Comparison of ENCODE assay signal across 21 cellular contexts in the genomic region with DNA sequence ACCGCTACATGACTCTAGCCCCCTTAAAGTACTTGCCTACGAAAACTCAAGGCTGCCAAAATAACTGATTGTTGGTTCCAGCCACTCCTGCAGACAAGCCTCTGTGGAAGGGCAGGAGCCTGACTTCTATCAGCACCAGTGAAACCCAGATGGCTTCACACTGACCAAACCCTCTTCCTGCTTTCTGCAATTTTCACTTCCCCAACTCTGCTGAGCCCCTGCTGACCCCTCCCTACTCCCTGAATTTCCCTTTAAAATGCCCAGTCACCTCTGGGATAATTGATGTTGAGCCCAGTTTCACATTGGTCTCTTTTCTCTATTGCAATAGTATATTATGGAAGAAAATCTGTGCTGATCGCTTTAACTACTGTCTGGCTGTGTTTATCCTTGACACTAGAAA.
DNase-seq lines count a peak whose midpoint lies in the region; ATAC-seq and TF ChIP-seq lines count a peak whose summit lies in the region.
"Had no signal": no experiment of that assay in that cellular context is flagged by ENCODE, and none has a peak within 500 bp of the region (broad histone marks: within the 10 kb centered on the region; RNA-seq: fewer than 3 reads in every experiment).

No MANE protein-coding gene starts in this region.

- ATAC-seq in GM19324 (IDR thresholded peaks at IDR 0.05; ENCODE audit: low FRiP score, unreplicated experiment): peak; percentile 27
- ATAC-seq: activated T-helper 17 cell treated with anti-CD3 and anti-CD28 coated beads, Interleukin-2, amount 50 U/mL, for 72 hours; mucosa of descending colon had no signal

- peaks cover 0 to 6% (median 4%) of the 10 kb centered on the region in 3 donors for H3K27me3 Mint-ChIP-seq in immature natural killer cell (ENCODE audit: low read depth in 3 of 3)
- H3K27me3 Mint-ChIP-seq: activated T-helper 17 cell treated with anti-CD3 and anti-CD28 coated beads, Interleukin-2, amount 50 U/mL, for 72 hours; stimulated activated naive B cell treated with anti-CD40 and anti-IgM and Interleukin-4, amounts not matched to agents 10 μg/mL and 1 μg/mL and 100 μg/mL, for 72 hours had no signal

- H3K36me3 ChIP-seq in BLaER1 treated with 17β-estradiol and CSF1 and Interleukin-3, amounts not matched to agents 10 nM and 100 nM: peaks cover 0 to 20% (median 0%) of the 10 kb centered on the region in 11 experiments; a peak in 8 of 22 replicates
- H3K36me3 ChIP-seq in hepatocyte (replicated peaks; ENCODE audit: insufficient read depth, low read depth): no peaks in the 10 kb centered on the region
- H3K36me3 ChIP-seq: right atrium auricular region, tibial artery had no signal

- H3K4me2 ChIP-seq in BLaER1 treated with 17β-estradiol and CSF1 and Interleukin-3, amounts not matched to agents 10 nM and 100 nM: peak overlapping the region; percentile 90 to 98 (median 94)
- no peak overlapping the region for H3K4me2 ChIP-seq in hepatocyte

- peak overlapping the region; percentile 51 to 92 (median 91) for H3K27ac Mint-ChIP-seq in immature natural killer cell
- H3K27ac Mint-ChIP-seq: activated T-helper 17 cell treated with anti-CD3 and anti-CD28 coated beads, Interleukin-2, amount 50 U/mL, for 72 hours; stimulated activated naive B cell treated with anti-CD40 and anti-IgM and Interleukin-4, amounts not matched to agents 10 μg/mL and 1 μg/mL and 100 μg/mL, for 72 hours; T-helper 1 cell treated with Interleukin-12 subunit alpha and Interleukin-12 subunit beta and Interleukin-4 antibody, amounts not matched to agents 30 μg/mL and 1 μg/mL, for 36 hours had no signal

- H3K9me3 Mint-ChIP-seq in immature natural killer cell: no peaks in the 10 kb centered on the region
- H3K9me3 Mint-ChIP-seq: activated T-helper 17 cell treated with anti-CD3 and anti-CD28 coated beads, Interleukin-2, amount 50 U/mL, for 72 hours; stimulated activated naive B cell treated with anti-CD40 and anti-IgM and Interleukin-4, amounts not matched to agents 10 μg/mL and 1 μg/mL and 100 μg/mL, for 72 hours; T-helper 1 cell treated with Interleukin-12 subunit alpha and Interleukin-12 subunit beta and Interleukin-4 antibody, amounts not matched to agents 30 μg/mL and 1 μg/mL, for 36 hours had no signal

- peak overlapping the region in 7 of 10 experiments; percentile 0 to 34 (median 30); a peak in 10 of 20 replicates for H3K4me3 ChIP-seq in BLaER1 treated with 17β-estradiol and CSF1 and Interleukin-3, amounts not matched to agents 10 nM and 100 nM
- no peak overlapping the region for H3K4me3 ChIP-seq in hepatocyte
- H3K4me3 ChIP-seq: dorsolateral prefrontal cortex, mucosa of descending colon, right atrium auricular region, tibial artery had no signal

- H3K9ac ChIP-seq in BLaER1 treated with 17β-estradiol and CSF1 and Interleukin-3, amounts not matched to agents 10 nM and 100 nM: peak overlapping the region in 9 of 11 experiments; percentile 53 to 83 (median 76); a peak in 19 of 22 replicates

- no peaks in the 10 kb centered on the region; a peak in 1 of 22 replicates for H3K9me3 ChIP-seq in BLaER1 treated with 17β-estradiol and CSF1 and Interleukin-3, amounts not matched to agents 10 nM and 100 nM (replicated peaks in 1 of 11)
- no peaks in the 10 kb centered on the region for H3K9me3 ChIP-seq in hepatocyte (ENCODE audit: low read depth)
- H3K9me3 ChIP-seq: mucosa of descending colon, right atrium auricular region, tibial artery had no signal

- no peaks in the 10 kb centered on the region for H3K9me2 ChIP-seq in hepatocyte (replicated peaks; ENCODE audit: insufficient read depth)

- H3K4me1 Mint-ChIP-seq in immature natural killer cell: peaks cover 92 to 98% of the 10 kb centered on the region in 2 donors

- H3K4me1 ChIP-seq in BLaER1 treated with 17β-estradiol and CSF1 and Interleukin-3, amounts not matched to agents 10 nM and 100 nM: peaks cover 90 to 100% (median 97%) of the 10 kb centered on the region in 10 experiments
- H3K4me1 ChIP-seq in hepatocyte (ENCODE audit: insufficient read depth): no peaks in the 10 kb centered on the region
- H3K4me1 ChIP-seq: right atrium auricular region, tibial artery had no signal

- H2AFZ ChIP-seq in hepatocyte: no peak overlapping the region

- H3K36me3 Mint-ChIP-seq in immature natural killer cell: no peaks in the 10 kb centered on the region

- no peaks in the 10 kb centered on the region; a peak in 1 of 22 replicates for H4K20me1 ChIP-seq in BLaER1 treated with 17β-estradiol and CSF1 and Interleukin-3, amounts not matched to agents 10 nM and 100 nM
- no peaks in the 10 kb centered on the region for H4K20me1 ChIP-seq in hepatocyte (ENCODE audit: insufficient read depth, poor library complexity, severe bottlenecking)

- H3K79me2 ChIP-seq in hepatocyte: no peaks in the 10 kb centered on the region

- no peaks in the 10 kb centered on the region for H3K27me3 ChIP-seq in BLaER1 treated with 17β-estradiol and CSF1 and Interleukin-3, amounts not matched to agents 10 nM and 100 nM
- H3K27me3 ChIP-seq in hepatocyte: no peaks in the 10 kb centered on the region
- H3K27me3 ChIP-seq: dorsolateral prefrontal cortex, right atrium auricular region, tibial artery had no signal

- WGBS in hepatocyte (ENCODE audit: low lambda C conversion rate, missing lambda C conversion rate): 80% methylated on average over 3 of the region's 3 CpGs

- peak overlapping the region; percentile 54 to 88 (median 78) for H3K4me3 Mint-ChIP-seq in immature natural killer cell
- H3K4me3 Mint-ChIP-seq: activated T-helper 17 cell treated with anti-CD3 and anti-CD28 coated beads, Interleukin-2, amount 50 U/mL, for 72 hours; T-helper 1 cell treated with Interleukin-12 subunit alpha and Interleukin-12 subunit beta and Interleukin-4 antibody, amounts not matched to agents 30 μg/mL and 1 μg/mL, for 36 hours had no signal

- H3K27ac ChIP-seq in BLaER1 treated with 17β-estradiol and CSF1 and Interleukin-3, amounts not matched to agents 10 nM and 100 nM: peak overlapping the region in 10 of 11 experiments; percentile 83 to 97 (median 92); a peak in 20 of 22 replicates
- H3K27ac ChIP-seq in hepatocyte: no peak overlapping the region
- H3K27ac ChIP-seq: dorsolateral prefrontal cortex, right atrium auricular region, tibial artery had no signal

- DNase-seq in MV-4-11 (lab: John Stamatoyannopoulos, UW): peak; percentile 10
- no peak for DNase-seq in immature natural killer cell
- no peak for DNase-seq in hepatocyte (ENCODE audit: low spot score)
- DNase-seq in NCI-H146 (lab: John Stamatoyannopoulos, UW): no peak
- DNase-seq in GOT3 (lab: John Stamatoyannopoulos, UW): no peak
- no peak for DNase-seq in NK-92 (lab: John Stamatoyannopoulos, UW; ENCODE audit: unreplicated experiment)
- DNase-seq: activated CD4-positive, alpha-beta T cell treated with anti-CD3 and anti-CD28 coated beads for 1 hour; COR-L47; dorsolateral prefrontal cortex; foreskin melanocyte; mucosa of descending colon; NCI-H187 treated with DMSO at 0.1 percent for 48 hours; NCI-H446; SHP77; stimulated activated naive B cell treated with anti-CD40 and anti-IgM and Interleukin-4, amounts not matched to agents 10 μg/mL and 1 μg/mL and 100 μg/mL, for 72 hours; tibial artery had no signal

- TF ChIP-seq CTCF in hepatocyte (IDR thresholded peaks at IDR 0.05; ENCODE audit: poor library complexity): no peak
